8 cellular contexts compared by ENCODE assay signal in the genomic region with DNA sequence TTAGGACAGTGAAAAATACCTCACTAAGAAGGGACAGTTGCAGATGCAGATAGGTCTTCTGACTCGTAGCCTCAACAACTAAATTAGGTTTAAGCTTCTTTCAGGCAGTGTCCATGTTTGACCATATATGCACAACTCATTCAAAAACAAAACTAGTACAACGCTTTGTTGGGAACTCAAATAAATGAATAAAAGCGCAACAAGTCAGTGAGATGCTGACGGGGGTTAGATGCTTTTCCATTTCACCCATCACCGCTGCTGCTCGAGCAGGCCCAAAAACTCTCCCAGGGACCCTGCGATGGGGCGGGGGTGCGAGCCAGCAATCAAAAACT. TPM values are rescaled to one million over a fixed set of nuclear protein-coding genes. Genes with fewer than 3 reads are reported as not detected.
DNase-seq lines count a peak whose midpoint lies in the region; ATAC-seq and TF ChIP-seq lines count a peak whose summit lies in the region.

No MANE protein-coding gene starts in this region.

- DNase-seq in GM12865 (ENCODE audit: low read depth): no peak
- no peak for DNase-seq in RWPE1 (ENCODE audit: low spot score)
- no peak for DNase-seq in esophagus squamous epithelium (lab: John Stamatoyannopoulos, UW)
- DNase-seq in psoas muscle: no peak
- DNase-seq in HK-2 (ENCODE audit: unreplicated experiment): no peak
- no peak for DNase-seq in erythroblast (lab: John Stamatoyannopoulos, UW)

- H3K9me3 ChIP-seq in esophagus squamous epithelium: no peaks in the 10 kb centered on the region
- no peaks in the 10 kb centered on the region for H3K9me3 ChIP-seq in psoas muscle

- POLR2A ChIA-PET in RWPE1 (lab: Yijun Ruan, JAX; ENCODE audit: low non-redundant PET): no interaction called here

- no peak for ATAC-seq in psoas muscle
- ATAC-seq in HG03135 (IDR thresholded peaks at IDR 0.05; ENCODE audit: unreplicated experiment): no peak
- no peak for ATAC-seq in GM19328 (IDR thresholded peaks at IDR 0.05; ENCODE audit: unreplicated experiment)

- peak overlapping the region; percentile 79 for H3K27ac ChIP-seq in RWPE1
- peak overlapping the region; percentile 91 to 95 (median 94) for H3K27ac ChIP-seq in esophagus squamous epithelium
- H3K27ac ChIP-seq in psoas muscle: peak overlapping the region; percentile 88

- H3K4me1 ChIP-seq in esophagus squamous epithelium (peaks cover 2 to 44% (median 6%) of the 10 kb centered on the region in 3 donors), psoas muscle (peaks cover 8% of the 10 kb centered on the region)

- TF ChIP-seq CTCF in GM12865 (IDR thresholded peaks at IDR 0.05; ENCODE audit: insufficient read depth, low read depth, low read length, missing control alignments) (no peak), RWPE1 (conservative IDR thresholded peaks at IDR 0.05; ENCODE audit: low read depth) (no peak), esophagus squamous epithelium (IDR thresholded peaks at IDR 0.05) (no peak), psoas muscle (IDR thresholded peaks at IDR 0.05) (no peak)

- CTCF ChIA-PET in RWPE1 (lab: Yijun Ruan, JAX): interaction anchor here (0.6 to 0.7 kb wide), 4 partner anchors 40 to 412 kb away, joined by 3 read pairs; no protein-coding TSS in a partner anchor

- H3K4me3 ChIP-seq in GM12865 (ENCODE audit: low read depth, low read length) (peak overlapping the region; percentile 91), esophagus squamous epithelium (peak overlapping the region; percentile 90 to 99 (median 94)), psoas muscle (peak overlapping the region; percentile 87)

- WGBS in esophagus squamous epithelium, 2 donors: 0 to 1% methylated on average over 9 of the region's 9 CpGs
- WGBS in psoas muscle, 3 donors: 1 to 3% (median 3%) methylated on average over 9 of the region's 9 CpGs

- H3K27me3 ChIP-seq in esophagus squamous epithelium: no peaks in the 10 kb centered on the region
- no peaks in the 10 kb centered on the region for H3K27me3 ChIP-seq in psoas muscle (ENCODE audit: insufficient read depth in 3 of 3, low read length in 2 of 3)

- intact Hi-C loops in esophagus squamous epithelium (cut with DNase I): no loop called here
- intact Hi-C loops in psoas muscle (cut with DNase I): no loop called here

- TF ChIP-seq POLR2A in esophagus squamous epithelium (IDR thresholded peaks at IDR 0.05) (no peak), erythroblast (IDR thresholded peaks at IDR 0.05; ENCODE audit: low read length) (no peak)

- H3K36me3 ChIP-seq in esophagus squamous epithelium (peaks cover 0 to 14% (median 0%) of the 10 kb centered on the region in 3 donors), psoas muscle (ENCODE audit: insufficient read depth in 1 of 2, low read depth in 1 of 2) (peaks cover 6 to 28% of the 10 kb centered on the region in 2 donors)

RNA-seq across cellular contexts. Expression of gene RPAP3, which starts 0.6 kb away (rescaled TPM):
- total RNA-seq in esophagus squamous epithelium: 10 to 100 TPM in 3 of 4 donors, 1 to 10 TPM in 1; 7.7 to 20.3 (median 17.7) TPM
- 10 to 100 TPM; 24.1 to 28.5 (median 27.4) TPM for total RNA-seq in psoas muscle
- polyA plus RNA-seq in psoas muscle: 10 to 100 TPM; 18.8 to 43.2 (median 20.9) TPM

RNA-seq across cellular contexts. Expression of gene ENDOU, which starts 20.1 kb away (rescaled TPM):
- total RNA-seq in esophagus squamous epithelium (100 to 1,000 TPM in 1 of 4 donors, 10 to 100 TPM in 3; 39.8 to 112 (median 46.3) TPM), psoas muscle (under 1 TPM in 2 of 4 donors, not detected in 2; 0.13 to 0.15 TPM)
- polyA plus RNA-seq in psoas muscle: under 1 TPM in 2 of 3 donors, not detected in 1; 0.25 to 0.82 TPM

RNA-seq across cellular contexts. Expression of gene RAPGEF3, which starts 53.5 kb away (rescaled TPM):
- total RNA-seq in esophagus squamous epithelium (10 to 100 TPM; 12.9 to 39.3 (median 22.5) TPM), psoas muscle (10 to 100 TPM in 2 of 4 donors, 1 to 10 TPM in 2; 5.1 to 28.8 (median 11.7) TPM)
- polyA plus RNA-seq in psoas muscle: 10 to 100 TPM; 11.7 to 29.9 (median 15.0) TPM

Comparison
In these comparisons a context has a peak if more than half of its experiments do, and no peak if none do; other contexts are left out.
1. RNA of gene ENDOU, which starts 20.1 kb away (total RNA-seq): 39.8 to 112 TPM in esophagus squamous epithelium; 0.13 to 0.15 TPM in psoas muscle; every median in the first group is over 10 times any median in the second.
2. Peak in every context shown above with its lines, with median percentiles within 50 percentile points of each other: H3K4me3 ChIP-seq and H3K27ac ChIP-seq.